Comparison of ENCODE assay signal across 14 cellular contexts in genomic region chr7:5500056-5500776, GRCh38.
"Had no signal": no experiment of that assay in that cellular context is flagged by ENCODE, and none has a peak within 500 bp of the region (broad histone marks: within the 10 kb centered on the region; RNA-seq: fewer than 3 reads in every experiment).

No MANE protein-coding gene starts in this region.

- H3K27ac Mint-ChIP-seq: activated CD8-positive, alpha-beta memory T cell treated with anti-CD3 and anti-CD28 coated beads, Interleukin-2, amount 10 ng/mL, durations not matched to agents 7 days and 5 days; activated naive CD8-positive, alpha-beta T cell treated with anti-CD3 and anti-CD28 coated beads for 36 hours; activated T-cell treated with anti-CD3 and anti-CD28 coated beads, Interleukin-2, amount 50 U/mL, for 24 hours; natural killer cell treated with Interleukin-12 subunit alpha and Interleukin-12 subunit beta and Interleukin-15 and Interleukin-18, amount 100 ng/mL, for 72 hours had no signal

- ATAC-seq: activated CD8-positive, alpha-beta memory T cell treated with anti-CD3 and anti-CD28 coated beads, Interleukin-2, amount 10 ng/mL, durations not matched to agents 7 days and 5 days; left lobe of liver; natural killer cell treated with Interleukin-12 subunit alpha and Interleukin-12 subunit beta and Interleukin-15 and Interleukin-18, amount 100 ng/mL, for 72 hours; stimulated activated naive CD8-positive, alpha-beta T cell treated with anti-CD3 and anti-CD28 coated beads, Interleukin-15, amount 100 ng/mL, for 72 hours had no signal

- H3K27ac ChIP-seq: esophagus squamous epithelium, testis had no signal

- H3K36me3 Mint-ChIP-seq: natural killer cell treated with Interleukin-12 subunit alpha and Interleukin-12 subunit beta and Interleukin-15 and Interleukin-18, amount 100 ng/mL, for 72 hours had no signal

- H3K9me3 ChIP-seq: esophagus squamous epithelium, testis had no signal

- DNase-seq: activated CD4-positive, alpha-beta T cell treated with anti-CD3 and anti-CD28 coated beads, Interleukin-2, amount 50 U/mL, for 48 hours; activated CD8-positive, alpha-beta memory T cell treated with anti-CD3 and anti-CD28 coated beads, Interleukin-2, amount 10 ng/mL, durations not matched to agents 7 days and 5 days; activated effector memory CD4-positive, alpha-beta T cell treated with anti-CD3 and anti-CD28 coated beads, Interleukin-2, amount 50 U/mL, for 16 hours; activated naive CD8-positive, alpha-beta T cell treated with anti-CD3 and anti-CD28 coated beads for 36 hours; activated T-cell treated with anti-CD3 and anti-CD28 coated beads, Interleukin-2, amount 50 U/mL, for 24 hours; esophagus squamous epithelium; foreskin melanocyte; mammary epithelial cell; occipital lobe; stimulated activated CD4-positive, alpha-beta T cell treated with anti-CD3 and anti-CD28 coated beads, Interleukin-4, amount 100 ng/mL, for 1 hour; stimulated activated naive CD8-positive, alpha-beta T cell treated with anti-CD3 and anti-CD28 coated beads, Interleukin-15, amount 100 ng/mL, for 72 hours; testis had no signal

- H3K27me3 Mint-ChIP-seq: activated CD8-positive, alpha-beta memory T cell treated with anti-CD3 and anti-CD28 coated beads, Interleukin-2, amount 10 ng/mL, durations not matched to agents 7 days and 5 days; activated naive CD8-positive, alpha-beta T cell treated with anti-CD3 and anti-CD28 coated beads for 36 hours; activated T-cell treated with anti-CD3 and anti-CD28 coated beads, Interleukin-2, amount 50 U/mL, for 24 hours; natural killer cell treated with Interleukin-12 subunit alpha and Interleukin-12 subunit beta and Interleukin-15 and Interleukin-18, amount 100 ng/mL, for 72 hours; stimulated activated naive CD8-positive, alpha-beta T cell treated with anti-CD3 and anti-CD28 coated beads, Interleukin-15, amount 100 ng/mL, for 72 hours had no signal

- H3K9me3 Mint-ChIP-seq: activated naive CD8-positive, alpha-beta T cell treated with anti-CD3 and anti-CD28 coated beads for 36 hours; activated T-cell treated with anti-CD3 and anti-CD28 coated beads, Interleukin-2, amount 50 U/mL, for 24 hours; natural killer cell treated with Interleukin-12 subunit alpha and Interleukin-12 subunit beta and Interleukin-15 and Interleukin-18, amount 100 ng/mL, for 72 hours; stimulated activated naive CD8-positive, alpha-beta T cell treated with anti-CD3 and anti-CD28 coated beads, Interleukin-15, amount 100 ng/mL, for 72 hours had no signal

- H3K4me3 Mint-ChIP-seq: activated CD8-positive, alpha-beta memory T cell treated with anti-CD3 and anti-CD28 coated beads, Interleukin-2, amount 10 ng/mL, durations not matched to agents 7 days and 5 days; activated naive CD8-positive, alpha-beta T cell treated with anti-CD3 and anti-CD28 coated beads for 36 hours; activated T-cell treated with anti-CD3 and anti-CD28 coated beads, Interleukin-2, amount 50 U/mL, for 24 hours; natural killer cell treated with Interleukin-12 subunit alpha and Interleukin-12 subunit beta and Interleukin-15 and Interleukin-18, amount 100 ng/mL, for 72 hours; stimulated activated naive CD8-positive, alpha-beta T cell treated with anti-CD3 and anti-CD28 coated beads, Interleukin-15, amount 100 ng/mL, for 72 hours had no signal

- H3K4me3 ChIP-seq: esophagus squamous epithelium had no signal

- H3K27me3 ChIP-seq: esophagus squamous epithelium, testis had no signal
